ENCODE assay signal across 17 cellular contexts in the genomic region with DNA sequence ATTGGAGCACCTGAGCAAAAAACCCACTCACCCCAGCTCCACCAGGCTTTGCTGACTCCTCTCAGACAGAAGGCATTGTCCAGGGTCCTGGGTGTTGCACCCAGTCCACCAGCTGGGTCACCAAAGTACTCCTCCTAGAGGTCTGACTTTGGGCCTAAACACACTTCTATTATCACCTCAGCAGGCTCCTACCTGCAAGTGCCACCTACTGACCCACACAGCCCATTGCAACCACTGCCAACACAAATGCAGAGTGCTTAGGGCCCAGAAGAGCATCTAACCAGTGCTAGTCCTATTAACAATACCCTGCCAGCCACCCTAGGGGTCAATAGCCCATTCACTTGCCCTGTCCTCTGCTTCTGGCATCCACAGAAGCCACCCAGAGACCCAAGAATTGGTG.
A peak's percentile ranks its signal among the peaks of the same experiment; 100 is the strongest.
DNase-seq lines count a peak whose midpoint lies in the region; ATAC-seq and TF ChIP-seq lines count a peak whose summit lies in the region.
"Had no signal": no experiment of that assay in that cellular context is flagged by ENCODE, and none has a peak within 500 bp of the region (broad histone marks: within the 10 kb centered on the region; RNA-seq: fewer than 3 reads in every experiment).

No MANE protein-coding gene starts in this region.

- peak; percentile 14 for TF ChIP-seq CTCF in GM10266 (IDR thresholded peaks at IDR 0.05; ENCODE audit: control insufficient read depth, insufficient read depth, low read depth, missing control alignments)
- TF ChIP-seq CTCF in LNCAP (IDR thresholded peaks at IDR 0.05): peak; percentile 19; the same call in 1 of the 2 replicates
- TF ChIP-seq CTCF in epithelial cell of esophagus (IDR thresholded peaks at IDR 0.05; ENCODE audit: insufficient read depth, low read depth, low read length, missing control alignments): peak; percentile 31

- peak; percentile 65 for ATAC-seq in GM18498 (IDR thresholded peaks at IDR 0.05; ENCODE audit: unreplicated experiment)
- no peak for ATAC-seq in GM21447 (IDR thresholded peaks at IDR 0.05; ENCODE audit: unreplicated experiment)
- ATAC-seq: HepG2 had no signal

- H3K4me3 ChIP-seq in epithelial cell of esophagus (ENCODE audit: low read length): no peak overlapping the region
- H3K4me3 ChIP-seq: GM23248 had no signal

- DNase-seq in GM10266 (ENCODE audit: extremely low spot score) (peak; percentile 1), epithelial cell of esophagus (ENCODE audit: low read depth) (peak; percentile 16), NCI-H1417 (lab: John Stamatoyannopoulos, UW) (no peak), ecto neural progenitor cell (ENCODE audit: low spot score) (no peak)
- DNase-seq: BE2C; CD4-positive, alpha-beta memory T cell; GF-D8; GM23248; Karpas-422; NCI-H1417 treated with DMSO at 0.1 percent for 48 hours; NCI-H2029; NCI-H510A; NCI-H82 had no signal

Comparison
In these comparisons a context has a peak if more than half of its experiments do, and no peak if none do; other contexts are left out.
1. DNase-seq: peak in GM10266 (single experiment) and epithelial cell of esophagus (single experiment); none in NCI-H1417 (0 of 3) and ecto neural progenitor cell (single experiment).
2. Peak in every context shown above with its lines, with median percentiles within 50 percentile points of each other: CTCF ChIP-seq.